ENCODE assay signal across 17 cellular contexts in the genomic region with DNA sequence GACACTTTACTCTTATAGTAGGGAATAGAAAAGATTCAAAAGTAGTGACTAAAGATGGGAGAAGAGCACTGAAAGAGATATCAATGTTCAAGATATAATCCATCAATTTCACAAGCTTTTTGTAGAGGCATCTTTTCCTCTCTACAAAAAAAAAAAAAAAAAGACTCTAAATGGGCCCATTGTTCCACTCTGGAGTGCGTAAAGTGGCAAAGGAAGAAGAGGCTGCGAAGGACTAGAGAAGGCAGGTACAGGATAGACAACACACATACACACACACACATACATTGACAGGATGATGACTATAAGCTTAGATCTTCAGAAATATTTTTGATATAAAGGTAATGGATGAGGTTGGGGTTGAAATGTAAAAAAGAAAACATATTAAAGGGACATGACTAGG.
A peak's percentile ranks its signal among the peaks of the same experiment; 100 is the strongest.
DNase-seq lines count a peak whose midpoint lies in the region; ATAC-seq and TF ChIP-seq lines count a peak whose summit lies in the region.
"Had no signal": no experiment of that assay in that cellular context is flagged by ENCODE, and none has a peak within 500 bp of the region (broad histone marks: within the 10 kb centered on the region; RNA-seq: fewer than 3 reads in every experiment).

No MANE protein-coding gene starts in this region.

- intact Hi-C loops in heart right ventricle (cut with DNase I), result no loop called here

- DNase-seq in activated T-cell treated with anti-CD3 and anti-CD28 coated beads, Interleukin-2, amount 50 U/mL, for 72 hours, result no peak
- no peak for DNase-seq in activated T-cell treated with anti-CD3 and anti-CD28 coated beads, Interleukin-2, amount 50 U/mL, for 1 hour
- DNase-seq in COLO829 (ENCODE audit: low spot score) (peak; percentile 40), WTC11 (ENCODE audit: low spot score) (no peak), heart right ventricle (no peak)
- DNase-seq in central memory CD8-positive, alpha-beta T cell (ENCODE audit: low spot score in 2 of 2), result no peak
- DNase-seq: H9, IMR-90, Karpas-422, MG63, NCI-H1092, NCI-H2081 treated with DMSO at 0.1 percent for 48 hours, NCI-H2227 treated with DMSO at 0.1 percent for 48 hours, NCI-H524, PC-9 had no signal

- peaks cover 72% of the 10 kb centered on the region for H3K4me1 Mint-ChIP-seq in activated T-cell treated with anti-CD3 and anti-CD28 coated beads, Interleukin-2, amount 50 U/mL, for 72 hours (ENCODE audit: low read depth)
- H3K4me1 Mint-ChIP-seq in central memory CD8-positive, alpha-beta T cell, result peaks cover 59% of the 10 kb centered on the region
- H3K4me1 Mint-ChIP-seq in stimulated activated memory B cell treated with anti-CD40 and anti-IgM and Interleukin-4, amounts not matched to agents 10 μg/mL and 1 μg/mL and 100 μg/mL, for 72 hours, result peaks cover 39% of the 10 kb centered on the region
- peaks cover 4% of the 10 kb centered on the region for H3K4me1 Mint-ChIP-seq in WTC11
- H3K4me1 Mint-ChIP-seq: H9 had no signal

- CTCF ChIA-PET in WTC11 (lab: Charles Lee), result no interaction called here

- H3K27me3 ChIP-seq in heart right ventricle, result no peaks in the 10 kb centered on the region
- H3K27me3 ChIP-seq: MG63 had no signal

- H3K4me3 Mint-ChIP-seq in activated T-cell treated with anti-CD3 and anti-CD28 coated beads, Interleukin-2, amount 50 U/mL, for 72 hours, result no peak overlapping the region
- H3K4me3 Mint-ChIP-seq in central memory CD8-positive, alpha-beta T cell, result no peak overlapping the region
- no peak overlapping the region for H3K4me3 Mint-ChIP-seq in stimulated activated memory B cell treated with anti-CD40 and anti-IgM and Interleukin-4, amounts not matched to agents 10 μg/mL and 1 μg/mL and 100 μg/mL, for 72 hours
- no peak overlapping the region for H3K4me3 Mint-ChIP-seq in WTC11
- H3K4me3 Mint-ChIP-seq: H9 had no signal

- H3K9me3 Mint-ChIP-seq in activated T-cell treated with anti-CD3 and anti-CD28 coated beads, Interleukin-2, amount 50 U/mL, for 72 hours, result no peaks in the 10 kb centered on the region
- H3K9me3 Mint-ChIP-seq in central memory CD8-positive, alpha-beta T cell, result no peaks in the 10 kb centered on the region
- H3K9me3 Mint-ChIP-seq in stimulated activated memory B cell treated with anti-CD40 and anti-IgM and Interleukin-4, amounts not matched to agents 10 μg/mL and 1 μg/mL and 100 μg/mL, for 72 hours, result no peaks in the 10 kb centered on the region
- H3K9me3 Mint-ChIP-seq in WTC11, result no peaks in the 10 kb centered on the region
- H3K9me3 Mint-ChIP-seq: H9 had no signal

- ATAC-seq in activated T-cell treated with anti-CD3 and anti-CD28 coated beads, Interleukin-2, amount 50 U/mL, for 72 hours (replicated peaks in 1 of 2), result no peak
- no peak for ATAC-seq in central memory CD8-positive, alpha-beta T cell (replicated peaks; ENCODE audit: extremely low read depth, poor library complexity, severe bottlenecking)
- no peak for ATAC-seq in stimulated activated memory B cell treated with anti-CD40 and anti-IgM and Interleukin-4, amounts not matched to agents 10 μg/mL and 1 μg/mL and 100 μg/mL, for 72 hours
- ATAC-seq in WTC11 (no peak), heart right ventricle (no peak)

- H3K36me3 ChIP-seq in heart right ventricle, result no peaks in the 10 kb centered on the region
- H3K36me3 ChIP-seq: MG63 had no signal

- no peak for TF ChIP-seq CTCF in WTC11 (IDR thresholded peaks at IDR 0.05)
- TF ChIP-seq CTCF in heart right ventricle (IDR thresholded peaks at IDR 0.05), result no peak

- H3K27ac ChIP-seq in heart right ventricle, result no peak overlapping the region
- H3K27ac ChIP-seq: C4-2B, PC-9 had no signal

- POLR2A ChIA-PET in WTC11 (lab: Charles Lee), result interaction anchor here (0.6 kb wide), 1 partner anchor 13 kb away, joined by 4 read pairs; no protein-coding TSS in a partner anchor

- H3K4me3 ChIP-seq in heart right ventricle, result no peak overlapping the region
- H3K4me3 ChIP-seq: MG63, PC-9 had no signal

- H3K9me3 ChIP-seq in heart right ventricle, result no peaks in the 10 kb centered on the region
- H3K9me3 ChIP-seq: MG63 had no signal

- 90 to 100% methylated on average over 2 of the region's 2 CpGs for WGBS in heart right ventricle, 2 donors

- peaks cover 0 to 12% (median 0%) of the 10 kb centered on the region in 9 donors for H3K4me1 ChIP-seq in heart right ventricle

- H3K27me3 Mint-ChIP-seq in activated T-cell treated with anti-CD3 and anti-CD28 coated beads, Interleukin-2, amount 50 U/mL, for 72 hours (ENCODE audit: low read depth), result no peaks in the 10 kb centered on the region
- H3K27me3 Mint-ChIP-seq in central memory CD8-positive, alpha-beta T cell, result no peaks in the 10 kb centered on the region
- no peaks in the 10 kb centered on the region for H3K27me3 Mint-ChIP-seq in stimulated activated memory B cell treated with anti-CD40 and anti-IgM and Interleukin-4, amounts not matched to agents 10 μg/mL and 1 μg/mL and 100 μg/mL, for 72 hours
- no peaks in the 10 kb centered on the region for H3K27me3 Mint-ChIP-seq in WTC11 (ENCODE audit: low read depth)

- H3K36me3 Mint-ChIP-seq in activated T-cell treated with anti-CD3 and anti-CD28 coated beads, Interleukin-2, amount 50 U/mL, for 72 hours (ENCODE audit: insufficient read depth in 2 of 2), result peaks cover 2 to 13% of the 10 kb centered on the region in 2 donors
- H3K36me3 Mint-ChIP-seq in central memory CD8-positive, alpha-beta T cell (ENCODE audit: insufficient read depth), result peaks cover 8% of the 10 kb centered on the region
- peaks cover 22% of the 10 kb centered on the region for H3K36me3 Mint-ChIP-seq in stimulated activated memory B cell treated with anti-CD40 and anti-IgM and Interleukin-4, amounts not matched to agents 10 μg/mL and 1 μg/mL and 100 μg/mL, for 72 hours
- H3K36me3 Mint-ChIP-seq in WTC11, result no peaks in the 10 kb centered on the region

- H3K27ac Mint-ChIP-seq in activated T-cell treated with anti-CD3 and anti-CD28 coated beads, Interleukin-2, amount 50 U/mL, for 72 hours, result peak overlapping the region; percentile 79
- H3K27ac Mint-ChIP-seq in central memory CD8-positive, alpha-beta T cell (ENCODE audit: low read depth), result peak overlapping the region; percentile 89
- H3K27ac Mint-ChIP-seq in stimulated activated memory B cell treated with anti-CD40 and anti-IgM and Interleukin-4, amounts not matched to agents 10 μg/mL and 1 μg/mL and 100 μg/mL, for 72 hours, result peak overlapping the region; percentile 44
- no peak overlapping the region for H3K27ac Mint-ChIP-seq in WTC11
- H3K27ac Mint-ChIP-seq: H9 had no signal

TF ChIP-seq in WTC11, 78 proteins besides CTCF, POLR2A, EP300 and RAD21 (continues in another document):
- TF ChIP-seq, protein P1, sequence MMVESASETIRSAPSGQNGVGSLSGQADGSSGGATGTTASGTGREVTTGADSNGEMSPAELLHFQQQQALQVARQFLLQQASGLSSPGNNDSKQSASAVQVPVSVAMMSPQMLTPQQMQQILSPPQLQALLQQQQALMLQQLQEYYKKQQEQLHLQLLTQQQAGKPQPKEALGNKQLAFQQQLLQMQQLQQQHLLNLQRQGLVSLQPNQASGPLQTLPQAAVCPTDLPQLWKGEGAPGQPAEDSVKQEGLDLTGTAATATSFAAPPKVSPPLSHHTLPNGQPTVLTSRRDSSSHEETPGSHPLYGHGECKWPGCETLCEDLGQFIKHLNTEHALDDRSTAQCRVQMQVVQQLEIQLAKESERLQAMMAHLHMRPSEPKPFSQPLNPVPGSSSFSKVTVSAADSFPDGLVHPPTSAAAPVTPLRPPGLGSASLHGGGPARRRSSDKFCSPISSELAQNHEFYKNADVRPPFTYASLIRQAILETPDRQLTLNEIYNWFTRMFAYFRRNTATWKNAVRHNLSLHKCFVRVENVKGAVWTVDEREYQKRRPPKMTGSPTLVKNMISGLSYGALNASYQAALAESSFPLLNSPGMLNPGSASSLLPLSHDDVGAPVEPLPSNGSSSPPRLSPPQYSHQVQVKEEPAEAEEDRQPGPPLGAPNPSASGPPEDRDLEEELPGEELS (CRISPR knock-in tag; IDR thresholded peaks at IDR 0.05), result no peak
- TF ChIP-seq ETV6 (CRISPR knock-in tag; IDR thresholded peaks at IDR 0.05) (no peak), NR1H2 (CRISPR knock-in tag; IDR thresholded peaks at IDR 0.05) (no peak), ZNF232 (CRISPR knock-in tag; IDR thresholded peaks at IDR 0.05) (no peak), HMGA2 (CRISPR knock-in tag; IDR thresholded peaks at IDR 0.05) (no peak), GTF2I (CRISPR knock-in tag; conservative IDR thresholded peaks at IDR 0.05) (no peak), NFE2L1 (CRISPR knock-in tag; IDR thresholded peaks at IDR 0.05) (no peak), TEAD4 (CRISPR knock-in tag; IDR thresholded peaks at IDR 0.05) (no peak), ZNF317 (CRISPR knock-in tag; IDR thresholded peaks at IDR 0.05; ENCODE audit: borderline replicate concordance, low read depth) (no peak), GRHL2 (CRISPR knock-in tag; IDR thresholded peaks at IDR 0.05; ENCODE audit: insufficient replicate concordance, severe bottlenecking) (no peak), EMX1 (CRISPR knock-in tag; IDR thresholded peaks at IDR 0.05) (no peak), NR3C1 (CRISPR knock-in tag; conservative IDR thresholded peaks at IDR 0.05; ENCODE audit: low read depth) (no peak)
- TF ChIP-seq, protein P2, sequence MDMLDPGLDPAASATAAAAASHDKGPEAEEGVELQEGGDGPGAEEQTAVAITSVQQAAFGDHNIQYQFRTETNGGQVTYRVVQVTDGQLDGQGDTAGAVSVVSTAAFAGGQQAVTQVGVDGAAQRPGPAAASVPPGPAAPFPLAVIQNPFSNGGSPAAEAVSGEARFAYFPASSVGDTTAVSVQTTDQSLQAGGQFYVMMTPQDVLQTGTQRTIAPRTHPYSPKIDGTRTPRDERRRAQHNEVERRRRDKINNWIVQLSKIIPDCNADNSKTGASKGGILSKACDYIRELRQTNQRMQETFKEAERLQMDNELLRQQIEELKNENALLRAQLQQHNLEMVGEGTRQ (CRISPR knock-in tag; IDR thresholded peaks at IDR 0.05), result no peak
- TF ChIP-seq, protein P3, sequence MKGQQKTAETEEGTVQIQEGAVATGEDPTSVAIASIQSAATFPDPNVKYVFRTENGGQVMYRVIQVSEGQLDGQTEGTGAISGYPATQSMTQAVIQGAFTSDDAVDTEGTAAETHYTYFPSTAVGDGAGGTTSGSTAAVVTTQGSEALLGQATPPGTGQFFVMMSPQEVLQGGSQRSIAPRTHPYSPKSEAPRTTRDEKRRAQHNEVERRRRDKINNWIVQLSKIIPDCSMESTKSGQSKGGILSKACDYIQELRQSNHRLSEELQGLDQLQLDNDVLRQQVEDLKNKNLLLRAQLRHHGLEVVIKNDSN (CRISPR knock-in tag; IDR thresholded peaks at IDR 0.05), result no peak
- TF ChIP-seq, protein P4, sequence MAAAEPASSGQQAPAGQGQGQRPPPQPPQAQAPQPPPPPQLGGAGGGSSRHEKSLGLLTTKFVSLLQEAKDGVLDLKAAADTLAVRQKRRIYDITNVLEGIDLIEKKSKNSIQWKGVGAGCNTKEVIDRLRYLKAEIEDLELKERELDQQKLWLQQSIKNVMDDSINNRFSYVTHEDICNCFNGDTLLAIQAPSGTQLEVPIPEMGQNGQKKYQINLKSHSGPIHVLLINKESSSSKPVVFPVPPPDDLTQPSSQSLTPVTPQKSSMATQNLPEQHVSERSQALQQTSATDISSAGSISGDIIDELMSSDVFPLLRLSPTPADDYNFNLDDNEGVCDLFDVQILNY (CRISPR knock-in tag; IDR thresholded peaks at IDR 0.05), result no peak
